Comparison of ENCODE assay signal across 27 cellular contexts in genomic region chr1:210608766-210609165, GRCh38.
"Had no signal": no experiment of that assay in that cellular context is flagged by ENCODE, and none has a peak within 500 bp of the region (broad histone marks: within the 10 kb centered on the region; RNA-seq: fewer than 3 reads in every experiment).

No MANE protein-coding gene starts in this region.

- H3K27me3 ChIP-seq: neural progenitor cell, ovary, right lobe of liver, sigmoid colon, stomach, thyroid gland, tibial nerve, upper lobe of left lung, vagina had no signal

- H3K4me2 ChIP-seq: neural progenitor cell had no signal

- H3K4me1 ChIP-seq: neural progenitor cell, parathyroid adenoma, psoas muscle, right lobe of liver, sigmoid colon, stomach, thyroid gland, tibial nerve, upper lobe of left lung, vagina had no signal

- H3K9me3 ChIP-seq: ovary, psoas muscle, right lobe of liver, sigmoid colon, stomach, thoracic aorta, thyroid gland, upper lobe of left lung, vagina had no signal

- DNase-seq: occipital lobe; ovary; psoas muscle; right cardiac atrium; right lobe of liver; sigmoid colon; small intestine; stimulated activated CD4-positive, alpha-beta T cell treated with anti-CD3 and anti-CD28 coated beads, Interleukin-15, amount 100 ng/mL, for 24 hours; stimulated activated CD4-positive, alpha-beta T cell treated with anti-CD3 and anti-CD28 coated beads, Interleukin-2, amount 100 ng/mL, for 24 hours; stimulated activated CD4-positive, alpha-beta T cell treated with anti-CD3 and anti-CD28 coated beads, Interleukin-2, amount 100 ng/mL, for 48 hours; stimulated activated CD4-positive, alpha-beta T cell treated with anti-CD3 and anti-CD28 coated beads, Interleukin-4, amount 100 ng/mL, for 24 hours; stimulated activated naive B cell treated with anti-CD40 and anti-IgM and Interleukin-4, amounts not matched to agents 10 μg/mL and 1 μg/mL and 100 μg/mL, for 72 hours; stimulated activated naive CD4-positive, alpha-beta T cell treated with Interleukin-2 at 50 U/mL for 16 hours; stomach; thyroid gland; trophoblast cell; upper lobe of left lung had no signal

- H3K36me3 ChIP-seq: neural progenitor cell, ovary, right lobe of liver, sigmoid colon, stomach, thoracic aorta, thyroid gland, tibial nerve, upper lobe of left lung, vagina had no signal

- H3K4me3 Mint-ChIP-seq: nephron; neural progenitor cell; stimulated activated effector memory CD8-positive, alpha-beta T cell treated with anti-CD3 and anti-CD28 coated beads, Interleukin-12 subunit alpha, Interleukin-12 subunit beta, amount 100 ng/mL, for 72 hours; stimulated activated naive B cell treated with anti-CD40 and anti-IgM and Interleukin-4, amounts not matched to agents 10 μg/mL and 1 μg/mL and 100 μg/mL, for 72 hours; stimulated activated naive CD8-positive, alpha-beta T cell treated with anti-CD3 and anti-CD28 coated beads, Interleukin-15, Interleukin-2, amounts not matched to agents 100 ng/mL and 50 ng/mL, for 24 hours had no signal

- H3K36me3 Mint-ChIP-seq: neural progenitor cell; stimulated activated effector memory CD8-positive, alpha-beta T cell treated with anti-CD3 and anti-CD28 coated beads, Interleukin-12 subunit alpha, Interleukin-12 subunit beta, amount 100 ng/mL, for 72 hours had no signal

- H3K79me2 ChIP-seq: parathyroid adenoma had no signal

- H3K4me3 ChIP-seq: neural progenitor cell, ovary, psoas muscle, right lobe of liver, sigmoid colon, stomach, thoracic aorta, thyroid gland, tibial nerve, upper lobe of left lung, vagina had no signal

- FAIRE-seq: urothelium cell line had no signal

- ATAC-seq: psoas muscle; right cardiac atrium; right lobe of liver; stimulated activated effector memory CD8-positive, alpha-beta T cell treated with anti-CD3 and anti-CD28 coated beads, Interleukin-12 subunit alpha, Interleukin-12 subunit beta, amount 100 ng/mL, for 72 hours; stimulated activated naive B cell treated with anti-CD40 and anti-IgM and Interleukin-4, amounts not matched to agents 10 μg/mL and 1 μg/mL and 100 μg/mL, for 72 hours had no signal

- H3K27ac ChIP-seq: neural progenitor cell, ovary, parathyroid adenoma, psoas muscle, right lobe of liver, sigmoid colon, stomach, thoracic aorta, thyroid gland, tibial nerve, upper lobe of left lung, vagina had no signal

- H3K4me1 Mint-ChIP-seq: neural progenitor cell; stimulated activated effector memory CD8-positive, alpha-beta T cell treated with anti-CD3 and anti-CD28 coated beads, Interleukin-12 subunit alpha, Interleukin-12 subunit beta, amount 100 ng/mL, for 72 hours had no signal

- H2AFZ ChIP-seq: neural progenitor cell, parathyroid adenoma had no signal

- H3K27ac Mint-ChIP-seq: nephron; neural progenitor cell; progenitor cell of endocrine pancreas; stimulated activated effector memory CD8-positive, alpha-beta T cell treated with anti-CD3 and anti-CD28 coated beads, Interleukin-12 subunit alpha, Interleukin-12 subunit beta, amount 100 ng/mL, for 72 hours; stimulated activated naive B cell treated with anti-CD40 and anti-IgM and Interleukin-4, amounts not matched to agents 10 μg/mL and 1 μg/mL and 100 μg/mL, for 72 hours; stimulated activated naive CD8-positive, alpha-beta T cell treated with anti-CD3 and anti-CD28 coated beads, Interleukin-15, Interleukin-2, amounts not matched to agents 100 ng/mL and 50 ng/mL, for 24 hours had no signal

- H3K9ac ChIP-seq: neural progenitor cell, parathyroid adenoma had no signal

- H3K27me3 Mint-ChIP-seq: progenitor cell of endocrine pancreas; stimulated activated naive B cell treated with anti-CD40 and anti-IgM and Interleukin-4, amounts not matched to agents 10 μg/mL and 1 μg/mL and 100 μg/mL, for 72 hours; stimulated activated naive CD8-positive, alpha-beta T cell treated with anti-CD3 and anti-CD28 coated beads, Interleukin-15, Interleukin-2, amounts not matched to agents 100 ng/mL and 50 ng/mL, for 24 hours had no signal
